Comparison of ENCODE assay signal across 9 cellular contexts in the genomic region with DNA sequence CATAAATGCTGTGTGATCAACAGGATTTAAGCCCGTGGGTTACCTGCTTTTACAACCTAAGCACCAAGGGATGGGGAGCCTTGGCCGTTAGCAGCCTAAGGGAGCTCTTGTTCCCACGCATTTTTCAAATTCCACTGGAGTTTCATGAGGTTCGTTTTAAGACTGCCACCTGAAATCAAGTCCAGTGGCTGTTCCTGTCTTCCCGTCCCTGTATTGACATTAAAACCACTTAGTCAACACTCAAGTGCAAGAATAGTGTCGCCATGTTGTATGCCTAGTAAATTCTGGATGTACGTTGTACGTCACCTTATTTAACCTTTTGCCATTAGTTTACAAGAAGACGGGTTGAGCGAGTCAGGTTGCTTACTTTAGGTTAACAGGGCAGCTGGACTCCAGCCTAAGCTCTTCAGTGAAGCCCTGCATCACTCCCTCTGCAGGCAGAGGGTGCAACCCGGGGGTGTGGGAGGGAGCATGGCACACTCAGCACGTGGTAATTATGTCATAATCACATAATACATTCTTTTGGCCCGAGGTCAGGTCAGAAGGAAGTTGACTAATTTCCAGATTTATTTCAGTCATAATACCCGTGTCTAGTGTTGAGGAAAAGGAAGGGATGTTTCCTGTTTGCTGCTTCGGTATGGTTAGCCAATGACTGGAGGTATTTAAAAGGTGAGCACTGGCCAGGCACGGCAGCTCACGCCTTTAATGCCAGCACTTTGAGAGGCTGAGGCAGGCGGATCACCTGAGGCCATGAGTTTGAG. TPM values are rescaled to one million over a fixed set of nuclear protein-coding genes. Genes with fewer than 3 reads are reported as not detected.
DNase-seq lines count a peak whose midpoint lies in the region; ATAC-seq and TF ChIP-seq lines count a peak whose summit lies in the region.
"Had no signal": no experiment of that assay in that cellular context is flagged by ENCODE, and none has a peak within 500 bp of the region (broad histone marks: within the 10 kb centered on the region; RNA-seq: fewer than 3 reads in every experiment).

No MANE protein-coding gene starts in this region.

- H3K27me3 Mint-ChIP-seq in activated T-helper 17 cell treated with anti-CD3 and anti-CD28 coated beads, Interleukin-2, amount 50 U/mL, for 72 hours = no peaks in the 10 kb centered on the region
- H3K27me3 Mint-ChIP-seq in effector memory CD8-positive, alpha-beta T cell = no peaks in the 10 kb centered on the region

- DNase-seq in CD1c-positive myeloid dendritic cell (ENCODE audit: extremely low spot score) = peak; percentile 91
- peak; percentile 16 for DNase-seq in NCI-H2227 (lab: John Stamatoyannopoulos, UW; ENCODE audit: unreplicated experiment)
- peak; percentile 73 for DNase-seq in left cardiac atrium
- peak; percentile 67 to 87 for DNase-seq in gastrocnemius medialis
- no peak for DNase-seq in effector memory CD8-positive, alpha-beta T cell

- peak overlapping the region; percentile 40 for H3K27ac Mint-ChIP-seq in activated T-helper 17 cell treated with anti-CD3 and anti-CD28 coated beads, Interleukin-2, amount 50 U/mL, for 72 hours
- no peak overlapping the region for H3K27ac Mint-ChIP-seq in effector memory CD8-positive, alpha-beta T cell

- TF ChIP-seq POLR2A in gastrocnemius medialis (IDR thresholded peaks at IDR 0.05) = peak in 1 of 2 donors; percentile 51

- peaks cover 36 to 60% of the 10 kb centered on the region in 2 donors for H3K4me1 ChIP-seq in gastrocnemius medialis

- intact Hi-C loops in left cardiac atrium (cut with DNase I) (no loop called here), gastrocnemius medialis (cut with DNase I; ENCODE audit: low total_unique reads) (loop anchor here (2.0 kb wide), 1 partner anchor 42 kb away; a partner anchor contains a TSS)

- in situ Hi-C loops in gastrocnemius medialis (cut with MboI; ENCODE audit: low sequenced_read_pairs in 4 of 4) = no loop called here

- peak overlapping the region; percentile 75 to 89 (median 78) for H3K27ac ChIP-seq in gastrocnemius medialis
- H3K27ac ChIP-seq: KMS-11 had no signal

- TF ChIP-seq CTCF in gastrocnemius medialis (IDR thresholded peaks at IDR 0.05 in 4 of 5, conservative IDR thresholded peaks at IDR 0.05 in 1 of 5) = peak in 2 of 5 experiments; percentile 31 to 42

- H3K4me1 Mint-ChIP-seq in activated T-helper 17 cell treated with anti-CD3 and anti-CD28 coated beads, Interleukin-2, amount 50 U/mL, for 72 hours = peaks cover 24% of the 10 kb centered on the region
- peaks cover 29 to 31% of the 10 kb centered on the region in 2 donors for H3K4me1 Mint-ChIP-seq in effector memory CD8-positive, alpha-beta T cell (ENCODE audit: low read depth in 2 of 2)

- ATAC-seq in GM21390 (IDR thresholded peaks at IDR 0.05; ENCODE audit: unreplicated experiment) (peak; percentile 72), left cardiac atrium (peak; percentile 91 to 97), gastrocnemius medialis (peak; percentile 90 to 93), HG03442 (IDR thresholded peaks at IDR 0.05; ENCODE audit: unreplicated experiment) (no peak)
- peak; percentile 95 for ATAC-seq in activated T-helper 17 cell treated with anti-CD3 and anti-CD28 coated beads, Interleukin-2, amount 50 U/mL, for 72 hours (replicated peaks)
- ATAC-seq in effector memory CD8-positive, alpha-beta T cell (replicated peaks) = no peak

- H3K4me3 ChIP-seq in gastrocnemius medialis = no peak overlapping the region

- no peaks in the 10 kb centered on the region for H3K36me3 ChIP-seq in gastrocnemius medialis

- no peaks in the 10 kb centered on the region for H3K9me3 Mint-ChIP-seq in activated T-helper 17 cell treated with anti-CD3 and anti-CD28 coated beads, Interleukin-2, amount 50 U/mL, for 72 hours
- H3K9me3 Mint-ChIP-seq in effector memory CD8-positive, alpha-beta T cell = no peaks in the 10 kb centered on the region

- H3K4me3 Mint-ChIP-seq in activated T-helper 17 cell treated with anti-CD3 and anti-CD28 coated beads, Interleukin-2, amount 50 U/mL, for 72 hours = peak overlapping the region; percentile 48
- H3K4me3 Mint-ChIP-seq in effector memory CD8-positive, alpha-beta T cell = no peak overlapping the region

- peaks cover 27% of the 10 kb centered on the region for H3K36me3 Mint-ChIP-seq in activated T-helper 17 cell treated with anti-CD3 and anti-CD28 coated beads, Interleukin-2, amount 50 U/mL, for 72 hours (ENCODE audit: low read depth)
- peaks cover 3% of the 10 kb centered on the region for H3K36me3 Mint-ChIP-seq in effector memory CD8-positive, alpha-beta T cell (ENCODE audit: insufficient read depth)

- H3K9me3 ChIP-seq in gastrocnemius medialis = no peaks in the 10 kb centered on the region

- no peaks in the 10 kb centered on the region for H3K27me3 ChIP-seq in gastrocnemius medialis

RNA-seq across cellular contexts. Expression of a gene that starts 42.5 kb away (rescaled TPM):
- 10 to 100 TPM; 33.6 to 36.4 TPM for total RNA-seq in activated T-helper 17 cell treated with anti-CD3 and anti-CD28 coated beads, Interleukin-2, amount 50 U/mL, for 72 hours
- total RNA-seq in left cardiac atrium (10 to 100 TPM; 17.0 to 18.3 TPM), gastrocnemius medialis (100 to 1,000 TPM in 1 of 4 donors, 10 to 100 TPM in 3; 62.7 to 105 (median 81.5) TPM)

RNA-seq across cellular contexts. Expression of a gene that starts 42.7 kb away (rescaled TPM):
- 10 to 100 TPM; 10.5 to 23.4 TPM for total RNA-seq in activated T-helper 17 cell treated with anti-CD3 and anti-CD28 coated beads, Interleukin-2, amount 50 U/mL, for 72 hours
- total RNA-seq in left cardiac atrium (10 to 100 TPM; 10.7 to 12.9 TPM), gastrocnemius medialis (10 to 100 TPM; 18.9 to 33.1 (median 21.2) TPM)

Comparison
In these comparisons a context has a peak if more than half of its experiments do, and no peak if none do; other contexts are left out.
1. DNase-seq: peak in CD1c-positive myeloid dendritic cell (single experiment), NCI-H2227 (single experiment), left cardiac atrium (single experiment) and gastrocnemius medialis (2 of 2); none in effector memory CD8-positive, alpha-beta T cell (0 of 3).
2. ATAC-seq: peak in GM21390 (single experiment), activated T-helper 17 cell treated with anti-CD3 and anti-CD28 coated beads, Interleukin-2, amount 50 U/mL, for 72 hours (single experiment), left cardiac atrium (2 of 2) and gastrocnemius medialis (2 of 2); none in effector memory CD8-positive, alpha-beta T cell (single experiment) and HG03442 (single experiment).